In genomic region chr2:204896146-204896545, GRCh38 we compare ENCODE assay signal across 1 cellular context.
TF ChIP-seq lines count a peak whose summit lies in the region.

No MANE protein-coding gene starts in this region.

TF ChIP-seq in IMR-90, 13 proteins besides CTCF, POLR2A, EP300 and RAD21 (continued from another document):
- TF ChIP-seq ELK1 (IDR thresholded peaks at IDR 0.05; ENCODE audit: borderline replicate concordance, low read depth, low read length) (no peak), RCOR1 (IDR thresholded peaks at IDR 0.05; ENCODE audit: insufficient replicate concordance, low read length) (no peak), CEBPB (IDR thresholded peaks at IDR 0.05; ENCODE audit: low read depth, low read length) (no peak), USF2 (IDR thresholded peaks at IDR 0.05; ENCODE audit: low read depth, low read length) (no peak), FOS (IDR thresholded peaks at IDR 0.05; ENCODE audit: low read depth, low read length) (no peak), SMC3 (IDR thresholded peaks at IDR 0.05; ENCODE audit: low read depth, low read length) (no peak)
